ENCODE assay signal across 8 cellular contexts in genomic region chr2:110204408-110205385, GRCh38.
DNase-seq lines count a peak whose midpoint lies in the region; ATAC-seq and TF ChIP-seq lines count a peak whose summit lies in the region.

NPHP1 (minus strand) TSS chr2:110205013; CDS start chr2:110204968, 45 bp downstream.

- no peaks in the 10 kb centered on the region for H3F3A ChIP-seq in OCI-LY1 (ENCODE audit: insufficient read depth, low read length)

- peak; percentile 95 for ATAC-seq in GM21515 (IDR thresholded peaks at IDR 0.05; ENCODE audit: unreplicated experiment)

- H3K4me3 ChIP-seq in HUES48 (ENCODE audit: low read depth, low read length) (peak within 1 kb of the TSS; percentile 74), OCI-LY1 (ENCODE audit: low read depth, low read length, poor library complexity, severe bottlenecking) (peak within 1 kb of the TSS; percentile 65), mucosa of rectum (ENCODE audit: low read length in 2 of 2) (peak within 1 kb of the TSS; percentile 77 to 87)

- H3K27me3 ChIP-seq in HUES48 (ENCODE audit: control insufficient read depth, insufficient read depth, low read length) (no peaks in the 10 kb centered on the region), OCI-LY1 (ENCODE audit: insufficient read depth, low read length) (no peaks in the 10 kb centered on the region), mucosa of rectum (ENCODE audit: control insufficient read depth in 2 of 2, insufficient read depth in 2 of 2, low read length in 2 of 2) (no peaks in the 10 kb centered on the region)

- H3K27ac ChIP-seq in HUES48 (ENCODE audit: low read depth, low read length) (no peak within 1 kb of the TSS), OCI-LY1 (ENCODE audit: low read depth, low read length, poor library complexity, severe bottlenecking) (no peak within 1 kb of the TSS), epithelial cell of prostate (peak within 1 kb of the TSS; percentile 21), mucosa of rectum (ENCODE audit: low read depth in 2 of 2, low read length in 2 of 2) (no peak within 1 kb of the TSS)

- peak within 1 kb of the TSS; percentile 59; the same call in 1 of the 2 replicates for H2AFZ ChIP-seq in OCI-LY1 (ENCODE audit: low read length)

- no peaks in the 10 kb centered on the region for H3K9me3 ChIP-seq in HUES48 (ENCODE audit: control insufficient read depth, insufficient read depth, low read length)
- no peaks in the 10 kb centered on the region for H3K9me3 ChIP-seq in OCI-LY1 (ENCODE audit: low read length)
- H3K9me3 ChIP-seq in mucosa of rectum (ENCODE audit: control insufficient read depth in 2 of 2, low read length in 2 of 2), result no peaks in the 10 kb centered on the region

- H3K9ac ChIP-seq in HUES48 (ENCODE audit: low read depth, low read length), result 0 out of 2 replicates have a peak within 1 kb of the TSS, but pooled peaks have one; percentile 13
- H3K9ac ChIP-seq in OCI-LY1 (ENCODE audit: low read length), result peak within 1 kb of the TSS; percentile 65
- H3K9ac ChIP-seq in mucosa of rectum (ENCODE audit: low read depth in 1 of 2, low read length in 2 of 2), result peak within 1 kb of the TSS; percentile 45 to 61

- DNase-seq in DMS114 treated with DMSO at 0.1 percent for 48 hours (lab: John Stamatoyannopoulos, UW; ENCODE audit: unreplicated experiment), result peak; percentile 18
- DNase-seq in activated T-cell treated with anti-CD3 and anti-CD28 coated beads for 4 hours, result peak; percentile 76
- DNase-seq in epithelial cell of prostate (ENCODE audit: low read depth, low spot score), result peak; percentile 27
- peak; percentile 77 for DNase-seq in stimulated activated CD8-positive, alpha-beta memory T cell treated with anti-CD3 and anti-CD28 coated beads, Interleukin-4, amount 100 ng/mL, for 24 hours (ENCODE audit: low read depth)

- no peaks in the 10 kb centered on the region for H3K79me2 ChIP-seq in OCI-LY1 (ENCODE audit: insufficient read depth, low read length)

- no peaks in the 10 kb centered on the region for H3K9me2 ChIP-seq in OCI-LY1 (ENCODE audit: low read depth, low read length)

- no peak for TF ChIP-seq CTCF in OCI-LY1 (IDR thresholded peaks at IDR 0.05; ENCODE audit: low read length)

- peak within 1 kb of the TSS; percentile 78 for H3K4me2 ChIP-seq in OCI-LY1 (ENCODE audit: low read length)

- H3K36me3 ChIP-seq in HUES48 (ENCODE audit: control insufficient read depth, insufficient read depth, low read length) (peaks cover 2% of the 10 kb centered on the region; the same call in 1 of the 2 replicates), OCI-LY1 (ENCODE audit: insufficient read depth, low read length) (peaks cover 3% of the 10 kb centered on the region; the same call in 1 of the 2 replicates), mucosa of rectum (ENCODE audit: control insufficient read depth in 2 of 2, insufficient read depth in 2 of 2, low read length in 2 of 2) (peaks cover 0 to under 1% of the 10 kb centered on the region in 2 donors)

- H3K4me1 ChIP-seq in HUES48 (ENCODE audit: control insufficient read depth, insufficient read depth, low read length) (no peaks in the 10 kb centered on the region; the same call in 1 of the 2 replicates), OCI-LY1 (ENCODE audit: insufficient read depth, low read length, severe bottlenecking) (peaks cover 11% of the 10 kb centered on the region), mucosa of rectum (ENCODE audit: control insufficient read depth in 2 of 2, insufficient read depth in 2 of 2, low read length in 2 of 2) (peaks cover 8 to 10% of the 10 kb centered on the region in 2 donors)

- H4K20me1 ChIP-seq in OCI-LY1 (ENCODE audit: insufficient read depth, low read length), result no peaks in the 10 kb centered on the region

Comparison
In these comparisons a context has a peak if more than half of its experiments do, and no peak if none do; other contexts are left out.
1. DNase-seq: peak in every context shown above with its lines; median percentile 77 in stimulated activated CD8-positive, alpha-beta memory T cell treated with anti-CD3 and anti-CD28 coated beads, Interleukin-4, amount 100 ng/mL, for 24 hours; 76 in activated T-cell treated with anti-CD3 and anti-CD28 coated beads for 4 hours; 27 in epithelial cell of prostate; 18 in DMS114 treated with DMSO at 0.1 percent for 48 hours.
2. H3K9ac ChIP-seq: peak in every context shown above with its lines; median percentile 65 in OCI-LY1; 53 in mucosa of rectum; 13 in HUES48.